1 cellular context compared by ENCODE assay signal in genomic region chr20:17883592-17884317, GRCh38.
TF ChIP-seq lines count a peak whose summit lies in the region.

No MANE protein-coding gene starts in this region.

TF ChIP-seq in IMR-90, 13 proteins besides CTCF, POLR2A, EP300 and RAD21:
- TF ChIP-seq SMC3 (IDR thresholded peaks at IDR 0.05; ENCODE audit: low read depth, low read length) (no peak), RCOR1 (IDR thresholded peaks at IDR 0.05; ENCODE audit: insufficient replicate concordance, low read length) (no peak), MAZ (IDR thresholded peaks at IDR 0.05; ENCODE audit: borderline replicate concordance, low read depth, low read length) (no peak), RFX5 (IDR thresholded peaks at IDR 0.05; ENCODE audit: low read depth, low read length) (no peak), MAFK (IDR thresholded peaks at IDR 0.05; ENCODE audit: low read depth, low read length) (no peak), CEBPB (IDR thresholded peaks at IDR 0.05; ENCODE audit: low read depth, low read length) (no peak), ELK1 (IDR thresholded peaks at IDR 0.05; ENCODE audit: borderline replicate concordance, low read depth, low read length) (no peak), BHLHE40 (IDR thresholded peaks at IDR 0.05; ENCODE audit: low read depth, low read length) (no peak), USF2 (IDR thresholded peaks at IDR 0.05; ENCODE audit: low read depth, low read length) (no peak), CHD1 (IDR thresholded peaks at IDR 0.05; ENCODE audit: low read depth, low read length) (no peak), FOS (IDR thresholded peaks at IDR 0.05; ENCODE audit: low read depth, low read length) (no peak), NFE2L2 (IDR thresholded peaks at IDR 0.05; ENCODE audit: low read depth, low read length) (no peak), MXI1 (IDR thresholded peaks at IDR 0.05; ENCODE audit: borderline replicate concordance, low read depth, low read length) (no peak)
